12 cellular contexts compared by ENCODE assay signal in the genomic region with DNA sequence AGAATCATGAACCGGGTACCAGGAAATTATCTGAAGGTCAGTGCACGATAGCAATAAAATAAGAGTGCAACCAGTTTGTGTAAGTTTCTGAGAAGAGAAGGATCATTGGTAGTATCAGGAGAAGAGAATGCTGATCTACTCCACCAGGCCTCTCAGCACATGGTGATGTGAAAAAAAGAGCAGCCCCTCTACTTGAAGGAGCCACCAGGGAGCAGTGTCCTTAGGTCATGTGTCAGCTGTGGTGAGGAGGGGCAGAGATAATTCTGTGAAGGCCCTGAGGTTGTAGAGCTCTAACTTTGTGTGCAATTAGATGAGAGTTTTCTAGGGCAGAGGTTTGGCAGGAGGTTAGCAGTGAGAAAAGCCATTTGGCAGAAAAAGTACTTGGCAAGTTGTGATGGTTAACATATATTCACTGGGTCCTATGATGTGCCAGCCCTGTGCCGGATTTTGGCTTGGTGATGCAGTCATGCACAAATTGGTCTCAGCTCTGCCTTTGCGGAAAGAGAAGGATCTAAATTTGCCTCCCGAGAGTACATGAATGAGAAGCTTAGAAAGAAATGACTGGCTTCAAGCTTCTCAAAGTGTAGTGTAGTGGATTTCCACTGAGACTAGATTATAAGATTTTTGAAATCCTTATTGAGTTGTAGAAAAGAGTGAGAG. TPM values are rescaled to one million over a fixed set of nuclear protein-coding genes. Genes with fewer than 3 reads are reported as not detected.
DNase-seq lines count a peak whose midpoint lies in the region; ATAC-seq, FAIRE-seq and TF ChIP-seq lines count a peak whose summit lies in the region.
"Had no signal": no experiment of that assay in that cellular context is flagged by ENCODE, and none has a peak within 500 bp of the region (broad histone marks: within the 10 kb centered on the region; RNA-seq: fewer than 3 reads in every experiment).

No MANE protein-coding gene starts in this region.

- H3K4me1 ChIP-seq in gastrocnemius medialis (no peaks in the 10 kb centered on the region), pancreas (no peaks in the 10 kb centered on the region)

- no peak for FAIRE-seq in pancreas (lab: Jason Lieb, UNC)

- in situ Hi-C loops in gastrocnemius medialis (cut with MboI; ENCODE audit: low sequenced_read_pairs in 4 of 4): no loop called here

- H3K27ac ChIP-seq in gastrocnemius medialis (no peak overlapping the region), pancreas (no peak overlapping the region)

- H3K27me3 ChIP-seq in gastrocnemius medialis (no peaks in the 10 kb centered on the region), pancreas (no peaks in the 10 kb centered on the region)

- intact Hi-C loops in gastrocnemius medialis (cut with DNase I; ENCODE audit: low total_unique reads): no loop called here
- intact Hi-C loops in pancreas (cut with DNase I): no loop called here

- H3K4me3 Mint-ChIP-seq in activated naive CD4-positive, alpha-beta T cell treated with anti-CD3 and anti-CD28 coated beads, Interleukin-2, amount 10 ng/mL, durations not matched to agents 7 days and 5 days: no peak overlapping the region
- H3K4me3 Mint-ChIP-seq: type B pancreatic cell had no signal

- DNase-seq in iPS DF 19.7 (ENCODE audit: low read depth, low spot score) (peak; percentile 17), gastrocnemius medialis (no peak), omental fat pad (ENCODE audit: low spot score) (no peak), pancreas (no peak)
- DNase-seq in activated naive CD4-positive, alpha-beta T cell treated with anti-CD3 and anti-CD28 coated beads, Interleukin-2, amount 10 ng/mL, durations not matched to agents 7 days and 5 days: no peak
- DNase-seq: activated T-cell treated with anti-CD3 and anti-CD28 coated beads, Interleukin-2, amount 50 U/mL, for 1 hour had no signal

- peaks cover 8% of the 10 kb centered on the region for H3K27me3 Mint-ChIP-seq in activated naive CD4-positive, alpha-beta T cell treated with anti-CD3 and anti-CD28 coated beads, Interleukin-2, amount 10 ng/mL, durations not matched to agents 7 days and 5 days
- H3K27me3 Mint-ChIP-seq: type B pancreatic cell had no signal

- H3K4me3 ChIP-seq in gastrocnemius medialis (no peak overlapping the region), pancreas (no peak overlapping the region)

- WGBS in pancreas, 2 donors: 83 to 84% methylated on average over 5 of the region's 5 CpGs

- H3K9me3 ChIP-seq in gastrocnemius medialis: no peaks in the 10 kb centered on the region
- H3K9me3 ChIP-seq in pancreas: no peaks in the 10 kb centered on the region

- H3K36me3 ChIP-seq in gastrocnemius medialis: no peaks in the 10 kb centered on the region
- no peaks in the 10 kb centered on the region for H3K36me3 ChIP-seq in pancreas

- no peak for TF ChIP-seq CTCF in gastrocnemius medialis (IDR thresholded peaks at IDR 0.05 in 4 of 5, conservative IDR thresholded peaks at IDR 0.05 in 1 of 5)
- TF ChIP-seq CTCF in omental fat pad (IDR thresholded peaks at IDR 0.05): no peak
- TF ChIP-seq CTCF in pancreas (IDR thresholded peaks at IDR 0.05): no peak

- no peak overlapping the region for H3K27ac Mint-ChIP-seq in activated naive CD4-positive, alpha-beta T cell treated with anti-CD3 and anti-CD28 coated beads, Interleukin-2, amount 10 ng/mL, durations not matched to agents 7 days and 5 days
- H3K27ac Mint-ChIP-seq: type B pancreatic cell had no signal

- H3K9me3 Mint-ChIP-seq in activated naive CD4-positive, alpha-beta T cell treated with anti-CD3 and anti-CD28 coated beads, Interleukin-2, amount 10 ng/mL, durations not matched to agents 7 days and 5 days: no peaks in the 10 kb centered on the region
- H3K9me3 Mint-ChIP-seq: type B pancreatic cell had no signal

- CTCF ChIA-PET in activated naive CD4-positive, alpha-beta T cell treated with anti-CD3 and anti-CD28 coated beads, Interleukin-2, amount 10 ng/mL, durations not matched to agents 7 days and 5 days (lab: Charles Lee): no interaction called here

- TF ChIP-seq POLR2A in gastrocnemius medialis (IDR thresholded peaks at IDR 0.05): no peak

- no peaks in the 10 kb centered on the region for H3K36me3 Mint-ChIP-seq in activated naive CD4-positive, alpha-beta T cell treated with anti-CD3 and anti-CD28 coated beads, Interleukin-2, amount 10 ng/mL, durations not matched to agents 7 days and 5 days
- H3K36me3 Mint-ChIP-seq: type B pancreatic cell had no signal

- no peaks in the 10 kb centered on the region for H3K4me1 Mint-ChIP-seq in activated naive CD4-positive, alpha-beta T cell treated with anti-CD3 and anti-CD28 coated beads, Interleukin-2, amount 10 ng/mL, durations not matched to agents 7 days and 5 days

- peak; percentile 79 for ATAC-seq in GM18858 (IDR thresholded peaks at IDR 0.05; ENCODE audit: unreplicated experiment)
- ATAC-seq in GM21723 (IDR thresholded peaks at IDR 0.05; ENCODE audit: unreplicated experiment): peak; percentile 91
- peak; percentile 81 for ATAC-seq in HG03469 (IDR thresholded peaks at IDR 0.05; ENCODE audit: unreplicated experiment)
- ATAC-seq in gastrocnemius medialis: no peak
- ATAC-seq in omental fat pad (ENCODE audit: low FRiP score): no peak
- no peak for ATAC-seq in pancreas

RNA-seq across cellular contexts. Expression of gene ZC3H13, which starts 19.2 kb away (rescaled TPM):
- total RNA-seq in gastrocnemius medialis (10 to 100 TPM; 14.7 to 20.7 (median 17.1) TPM), omental fat pad (10 to 100 TPM; 22.7 to 49.0 (median 24.9) TPM), pancreas (10 to 100 TPM; 13.9 to 24.1 (median 16.2) TPM)
- polyA plus RNA-seq in pancreas: 1 to 10 TPM; 7.6 to 9.1 TPM

RNA-seq across cellular contexts. Expression of gene CPB2, which starts 33.1 kb away (rescaled TPM):
- 1 to 10 TPM in 1 of 4 donors, under 1 TPM in 1, not detected in 2; 0.42 to 1.4 TPM for total RNA-seq in gastrocnemius medialis
- not detected for total RNA-seq in omental fat pad
- under 1 TPM in 5 of 6 donors, not detected in 1; 0.08 to 0.79 (median 0.58) TPM for total RNA-seq in pancreas
- polyA plus RNA-seq in pancreas: under 1 TPM; 0.53 to 0.94 TPM
- total RNA-seq: G401, RPMI7951 had no signal

Comparison
In these comparisons a context has a peak if more than half of its experiments do, and no peak if none do; other contexts are left out.
1. ATAC-seq: peak in GM18858 (single experiment), GM21723 (single experiment) and HG03469 (single experiment); none in gastrocnemius medialis (0 of 2), omental fat pad (single experiment) and pancreas (0 of 4).